Comparison of ENCODE assay signal across 1 cellular context in the genomic region with DNA sequence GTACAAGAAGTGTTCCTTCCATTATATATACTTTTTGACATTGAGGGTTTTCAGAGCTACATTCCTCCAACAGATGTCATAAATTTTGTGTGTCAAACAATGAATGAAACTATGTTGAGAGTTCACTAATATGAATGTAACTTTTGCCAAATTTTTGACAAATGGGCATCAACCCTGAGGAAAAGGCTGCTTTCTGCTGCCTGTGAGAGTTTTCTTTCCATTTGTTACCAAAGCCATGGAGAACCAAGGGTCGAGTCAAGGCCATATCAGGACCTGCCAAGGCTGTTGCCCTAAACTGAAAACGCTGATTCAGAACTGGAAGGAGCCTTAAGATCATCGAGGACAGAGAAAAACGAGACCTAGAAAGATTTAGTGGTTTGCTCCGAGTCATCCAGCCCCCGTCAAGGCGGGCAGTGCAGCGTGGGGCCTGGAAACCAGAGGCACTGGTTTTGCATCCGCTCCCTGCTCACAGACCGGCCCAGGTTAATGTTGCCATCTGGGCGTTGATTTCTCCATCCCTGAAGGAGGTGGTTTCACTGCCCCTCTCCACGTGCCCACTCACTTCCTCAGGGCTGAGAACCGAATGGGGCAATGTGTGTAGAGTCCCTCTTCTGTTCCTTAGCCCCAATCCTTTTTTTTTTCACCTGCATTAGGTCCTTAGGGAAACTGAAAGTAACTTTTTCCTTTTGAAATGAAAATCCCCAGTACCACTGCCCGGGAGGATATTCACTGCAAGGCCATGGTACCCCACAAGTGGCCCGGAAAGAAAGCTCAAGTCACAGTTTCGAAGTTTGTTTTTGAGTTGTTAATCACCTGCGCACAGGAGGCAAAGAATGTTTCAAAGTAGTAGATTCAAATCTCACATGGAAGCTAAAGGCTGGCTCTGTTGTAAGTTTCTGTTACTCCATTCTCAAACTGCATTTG.
TF ChIP-seq lines count a peak whose summit lies in the region.

No MANE protein-coding gene starts in this region.

TF ChIP-seq in SK-N-SH treated with all-trans-retinoic acid at 6 μM for 48 hours, 23 proteins besides CTCF, POLR2A, EP300 and RAD21 (continued from another document):
- TF ChIP-seq ARNTL (CRISPR knock-in tag; IDR thresholded peaks at IDR 0.05; ENCODE audit: borderline replicate concordance, low read depth) (no peak), ESRRG (CRISPR knock-in tag; IDR thresholded peaks at IDR 0.05) (no peak), BACH2 (CRISPR knock-in tag; IDR thresholded peaks at IDR 0.05; ENCODE audit: borderline replicate concordance) (no peak), RARB (CRISPR knock-in tag; IDR thresholded peaks at IDR 0.05) (peak; percentile 69), ZNF8 (CRISPR knock-in tag; IDR thresholded peaks at IDR 0.05) (no peak)
- TF ChIP-seq, protein P1, sequence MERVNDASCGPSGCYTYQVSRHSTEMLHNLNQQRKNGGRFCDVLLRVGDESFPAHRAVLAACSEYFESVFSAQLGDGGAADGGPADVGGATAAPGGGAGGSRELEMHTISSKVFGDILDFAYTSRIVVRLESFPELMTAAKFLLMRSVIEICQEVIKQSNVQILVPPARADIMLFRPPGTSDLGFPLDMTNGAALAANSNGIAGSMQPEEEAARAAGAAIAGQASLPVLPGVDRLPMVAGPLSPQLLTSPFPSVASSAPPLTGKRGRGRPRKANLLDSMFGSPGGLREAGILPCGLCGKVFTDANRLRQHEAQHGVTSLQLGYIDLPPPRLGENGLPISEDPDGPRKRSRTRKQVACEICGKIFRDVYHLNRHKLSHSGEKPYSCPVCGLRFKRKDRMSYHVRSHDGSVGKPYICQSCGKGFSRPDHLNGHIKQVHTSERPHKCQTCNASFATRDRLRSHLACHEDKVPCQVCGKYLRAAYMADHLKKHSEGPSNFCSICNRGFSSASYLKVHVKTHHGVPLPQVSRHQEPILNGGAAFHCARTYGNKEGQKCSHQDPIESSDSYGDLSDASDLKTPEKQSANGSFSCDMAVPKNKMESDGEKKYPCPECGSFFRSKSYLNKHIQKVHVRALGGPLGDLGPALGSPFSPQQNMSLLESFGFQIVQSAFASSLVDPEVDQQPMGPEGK (CRISPR knock-in tag; IDR thresholded peaks at IDR 0.05; ENCODE audit: borderline replicate concordance): peak; percentile 80
- TF ChIP-seq, protein P2, sequence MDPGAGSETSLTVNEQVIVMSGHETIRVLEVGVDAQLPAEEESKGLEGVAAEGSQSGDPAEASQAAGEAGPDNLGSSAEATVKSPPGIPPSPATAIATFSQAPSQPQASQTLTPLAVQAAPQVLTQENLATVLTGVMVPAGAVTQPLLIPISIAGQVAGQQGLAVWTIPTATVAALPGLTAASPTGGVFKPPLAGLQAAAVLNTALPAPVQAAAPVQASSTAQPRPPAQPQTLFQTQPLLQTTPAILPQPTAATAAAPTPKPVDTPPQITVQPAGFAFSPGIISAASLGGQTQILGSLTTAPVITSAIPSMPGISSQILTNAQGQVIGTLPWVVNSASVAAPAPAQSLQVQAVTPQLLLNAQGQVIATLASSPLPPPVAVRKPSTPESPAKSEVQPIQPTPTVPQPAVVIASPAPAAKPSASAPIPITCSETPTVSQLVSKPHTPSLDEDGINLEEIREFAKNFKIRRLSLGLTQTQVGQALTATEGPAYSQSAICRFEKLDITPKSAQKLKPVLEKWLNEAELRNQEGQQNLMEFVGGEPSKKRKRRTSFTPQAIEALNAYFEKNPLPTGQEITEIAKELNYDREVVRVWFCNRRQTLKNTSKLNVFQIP (CRISPR knock-in tag; IDR thresholded peaks at IDR 0.05; ENCODE audit: borderline replicate concordance, low read depth): no peak
